ENCODE assay signal across 10 cellular contexts in genomic region chr20:37407117-37407566, GRCh38.
DNase-seq lines count a peak whose midpoint lies in the region; ATAC-seq, FAIRE-seq and TF ChIP-seq lines count a peak whose summit lies in the region.
"Had no signal": no experiment of that assay in that cellular context is flagged by ENCODE, and none has a peak within 500 bp of the region (broad histone marks: within the 10 kb centered on the region; RNA-seq: fewer than 3 reads in every experiment).

No MANE protein-coding gene starts in this region.

- TF ChIP-seq CTCF in A549 (IDR thresholded peaks at IDR 0.05) (no peak), WTC11 (IDR thresholded peaks at IDR 0.05) (no peak), glutamatergic neuron (IDR thresholded peaks at IDR 0.05; ENCODE audit: partially characterized antibody, unreplicated experiment) (no peak), lower leg skin (IDR thresholded peaks at IDR 0.05) (no peak)

- H3K4me3 ChIP-seq in A549 (peak overlapping the region; percentile 22; the same call in 2 of the 3 replicates), lower leg skin (ENCODE audit: low read depth, poor library complexity, severe bottlenecking) (no peak overlapping the region)

- H3K36me3 Mint-ChIP-seq in WTC11 (peaks cover 4% of the 10 kb centered on the region; the same call in 1 of the 2 replicates), glutamatergic neuron (ENCODE audit: unreplicated experiment) (no peaks in the 10 kb centered on the region)

- H3K9me3 ChIP-seq in A549 = no peaks in the 10 kb centered on the region
- H3K9me3 ChIP-seq: uterus had no signal

- no peak for DNase-seq in A549 (ENCODE audit: low read depth in 1 of 2, low spot score in 1 of 2)
- DNase-seq in EH (ENCODE audit: low read depth) = peak; percentile 33
- DNase-seq in WTC11 (ENCODE audit: low spot score) = no peak
- no peak for DNase-seq in glutamatergic neuron
- DNase-seq in SHP77 treated with DMSO at 0.1 percent for 48 hours (lab: John Stamatoyannopoulos, UW) = no peak
- no peak for DNase-seq in lower leg skin (ENCODE audit: low spot score in 2 of 2)

- TF ChIP-seq RAD21 in A549 (conservative IDR thresholded peaks at IDR 0.05 in 1 of 2, IDR thresholded peaks at IDR 0.05 in 1 of 2) = no peak

- POLR2A ChIA-PET in A549 (lab: Yijun Ruan, JAX) (no interaction called here), WTC11 (lab: Charles Lee) (interaction anchor here (0.6 kb wide), 1 partner anchor 42 kb away, joined by 3 read pairs; no protein-coding TSS in a partner anchor)

- CTCF ChIA-PET in A549 (lab: Yijun Ruan, JAX) (interaction anchor here (1.3 kb wide), 3 partner anchors 9 to 130 kb away, joined by 3 to 5 read pairs (median 3); no protein-coding TSS in a partner anchor), WTC11 (lab: Charles Lee) (no interaction called here)

- TF ChIP-seq POLR2A in A549 (IDR thresholded peaks at IDR 0.05; ENCODE audit: low read length) = no peak
- no peak for TF ChIP-seq POLR2A in lower leg skin (IDR thresholded peaks at IDR 0.05)

- H3K27me3 Mint-ChIP-seq in WTC11 (ENCODE audit: low read depth) (peaks cover 5% of the 10 kb centered on the region), glutamatergic neuron (ENCODE audit: unreplicated experiment) (peaks cover 38% of the 10 kb centered on the region)

- peaks cover 20% of the 10 kb centered on the region for H3K4me1 ChIP-seq in A549

- peak overlapping the region; percentile 75 for H3K4me2 ChIP-seq in A549

- no peak for FAIRE-seq in A549 (lab: Jason Lieb, UNC)
- FAIRE-seq: frontal cortex had no signal

- H3K9me3 Mint-ChIP-seq in WTC11 (no peaks in the 10 kb centered on the region), glutamatergic neuron (ENCODE audit: unreplicated experiment) (peaks cover 43% of the 10 kb centered on the region)

- H3K27ac Mint-ChIP-seq in WTC11 (peak overlapping the region; percentile 16; the same call in 1 of the 2 replicates), glutamatergic neuron (ENCODE audit: unreplicated experiment) (no peak overlapping the region)

- TF ChIP-seq EP300 in A549 (IDR thresholded peaks at IDR 0.05) = no peak

- ATAC-seq in A549 = peak; percentile 4 to 25; a peak in 3 of 6 replicates
- ATAC-seq in WTC11 = no peak
- ATAC-seq in GM21423 (IDR thresholded peaks at IDR 0.05; ENCODE audit: unreplicated experiment) = no peak
- no peak for ATAC-seq in HG03039 (IDR thresholded peaks at IDR 0.05; ENCODE audit: unreplicated experiment)

- H3K4me3 Mint-ChIP-seq in WTC11 (peak overlapping the region; percentile 16; the same call in 1 of the 2 replicates), glutamatergic neuron (ENCODE audit: unreplicated experiment) (peak overlapping the region; percentile 87)

- intact Hi-C loops in lower leg skin (cut with DNase I; ENCODE audit: low total_unique reads) = no loop called here

- peak overlapping the region; percentile 61 to 86; a peak in 5 of 6 replicates for H3K27ac ChIP-seq in A549
- H3K27ac ChIP-seq: uterus had no signal

- WGBS in A549 (ENCODE audit: missing lambda C conversion rate) = 63% methylated on average over 4 of the region's 4 CpGs
- WGBS in lower leg skin, 2 donors = 27 to 33% methylated on average over 4 of the region's 4 CpGs

- H3K4me1 Mint-ChIP-seq in WTC11 (peaks cover 37% of the 10 kb centered on the region), glutamatergic neuron (ENCODE audit: low read depth, unreplicated experiment) (peaks cover 42% of the 10 kb centered on the region)

TF ChIP-seq in A549, 52 proteins besides CTCF, POLR2A, EP300 and RAD21:
- TF ChIP-seq TFCP2L1 (CRISPR knock-in tag; IDR thresholded peaks at IDR 0.05) (no peak), BHLHE40 (IDR thresholded peaks at IDR 0.05; ENCODE audit: low read depth, low read length) (no peak), FOSB (CRISPR knock-in tag; IDR thresholded peaks at IDR 0.05) (no peak), MAX (IDR thresholded peaks at IDR 0.05) (no peak), TP53 (CRISPR knock-in tag; IDR thresholded peaks at IDR 0.05) (no peak), PBX3 (IDR thresholded peaks at IDR 0.05) (no peak), JUNB (IDR thresholded peaks at IDR 0.05) (no peak), NPAS2 (CRISPR knock-in tag; IDR thresholded peaks at IDR 0.05; ENCODE audit: borderline replicate concordance) (no peak), CHD4 (IDR thresholded peaks at IDR 0.05; ENCODE audit: borderline replicate concordance) (no peak), NFE2L2 (conservative IDR thresholded peaks at IDR 0.05; ENCODE audit: low read length) (no peak), EHMT2 (IDR thresholded peaks at IDR 0.05; ENCODE audit: low read depth) (no peak), RFX5 (IDR thresholded peaks at IDR 0.05) (no peak), USF2 (IDR thresholded peaks at IDR 0.05) (no peak), ZSCAN20 (CRISPR knock-in tag; IDR thresholded peaks at IDR 0.05) (no peak)

TF ChIP-seq in WTC11, 78 proteins besides CTCF, POLR2A, EP300 and RAD21:
- TF ChIP-seq PRDM15 (CRISPR knock-in tag; IDR thresholded peaks at IDR 0.05) (no peak), ZNF423 (CRISPR knock-in tag; IDR thresholded peaks at IDR 0.05) (no peak), GRHL2 (CRISPR knock-in tag; IDR thresholded peaks at IDR 0.05; ENCODE audit: insufficient replicate concordance, severe bottlenecking) (no peak), TCF7 (CRISPR knock-in tag; IDR thresholded peaks at IDR 0.05; ENCODE audit: low read depth) (no peak), MAX (CRISPR knock-in tag; IDR thresholded peaks at IDR 0.05) (no peak), ZBTB43 (CRISPR knock-in tag; IDR thresholded peaks at IDR 0.05) (no peak), FOXP1 (CRISPR knock-in tag; IDR thresholded peaks at IDR 0.05; ENCODE audit: borderline replicate concordance) (no peak), NFE2L1 (CRISPR knock-in tag; IDR thresholded peaks at IDR 0.05) (no peak), ZMAT4 (CRISPR knock-in tag; IDR thresholded peaks at IDR 0.05) (no peak), ZNF416 (CRISPR knock-in tag; IDR thresholded peaks at IDR 0.05) (no peak), NFATC4 (CRISPR knock-in tag; IDR thresholded peaks at IDR 0.05) (no peak), SOX15 (CRISPR knock-in tag; IDR thresholded peaks at IDR 0.05) (no peak), RELA (CRISPR knock-in tag; IDR thresholded peaks at IDR 0.05; ENCODE audit: borderline replicate concordance) (no peak)
TF ChIP-seq in WTC11: peak in this region for 0.

Comparison
In these comparisons a context has a peak if more than half of its experiments do, and no peak if none do; other contexts are left out.
1. ATAC-seq: peak in A549 (2 of 2); none in WTC11 (single experiment), GM21423 (single experiment) and HG03039 (single experiment).